Comparison of ENCODE assay signal across 14 cellular contexts in genomic region chr3:17430574-17430973, GRCh38.
"Had no signal": no experiment of that assay in that cellular context is flagged by ENCODE, and none has a peak within 500 bp of the region (broad histone marks: within the 10 kb centered on the region; RNA-seq: fewer than 3 reads in every experiment).

No MANE protein-coding gene starts in this region.

- H3K36me3 ChIP-seq: adrenal gland, esophagus squamous epithelium, ovary, upper lobe of right lung had no signal

- H3K4me1 ChIP-seq: adrenal gland, esophagus squamous epithelium, upper lobe of right lung had no signal

- H3K4me2 ChIP-seq: smooth muscle cell had no signal

- H3K4me3 ChIP-seq: adrenal gland, esophagus squamous epithelium, ovary, smooth muscle cell, upper lobe of right lung had no signal

- H3K27me3 ChIP-seq: adrenal gland, esophagus squamous epithelium, ovary, upper lobe of right lung had no signal

- H3K27ac ChIP-seq: adrenal gland, esophagus squamous epithelium, ovary, upper lobe of right lung had no signal

- DNase-seq: activated CD4-positive, alpha-beta T cell treated with anti-CD3 and anti-CD28 coated beads for 36 hours; activated CD4-positive, alpha-beta T cell treated with anti-CD3 and anti-CD28 coated beads, Interleukin-2, amount 50 U/mL, for 48 hours; activated gamma-delta T cell treated with Interleukin-2 at 50 U/mL for 16 hours; adrenal gland; cerebellar nuclear complex; effector CD8-positive, alpha-beta T cell; esophagus squamous epithelium; naive thymus-derived CD8-positive, alpha-beta T cell; ovary; stimulated activated CD4-positive, alpha-beta T cell treated with anti-CD3 and anti-CD28 coated beads, Interleukin-4, amount 100 ng/mL, for 4 hours; upper lobe of right lung had no signal

- ATAC-seq: activated naive CD4-positive, alpha-beta T cell treated with anti-CD3 and anti-CD28 coated beads, Interleukin-2, amount 50 U/mL, for 72 hours; naive thymus-derived CD8-positive, alpha-beta T cell; stimulated activated memory B cell treated with anti-CD40 and anti-IgM and Interleukin-4, amounts not matched to agents 10 μg/mL and 1 μg/mL and 100 μg/mL, for 72 hours had no signal

- H3K9me3 ChIP-seq: adrenal gland, esophagus squamous epithelium, ovary, upper lobe of right lung had no signal
